In the genomic region with DNA sequence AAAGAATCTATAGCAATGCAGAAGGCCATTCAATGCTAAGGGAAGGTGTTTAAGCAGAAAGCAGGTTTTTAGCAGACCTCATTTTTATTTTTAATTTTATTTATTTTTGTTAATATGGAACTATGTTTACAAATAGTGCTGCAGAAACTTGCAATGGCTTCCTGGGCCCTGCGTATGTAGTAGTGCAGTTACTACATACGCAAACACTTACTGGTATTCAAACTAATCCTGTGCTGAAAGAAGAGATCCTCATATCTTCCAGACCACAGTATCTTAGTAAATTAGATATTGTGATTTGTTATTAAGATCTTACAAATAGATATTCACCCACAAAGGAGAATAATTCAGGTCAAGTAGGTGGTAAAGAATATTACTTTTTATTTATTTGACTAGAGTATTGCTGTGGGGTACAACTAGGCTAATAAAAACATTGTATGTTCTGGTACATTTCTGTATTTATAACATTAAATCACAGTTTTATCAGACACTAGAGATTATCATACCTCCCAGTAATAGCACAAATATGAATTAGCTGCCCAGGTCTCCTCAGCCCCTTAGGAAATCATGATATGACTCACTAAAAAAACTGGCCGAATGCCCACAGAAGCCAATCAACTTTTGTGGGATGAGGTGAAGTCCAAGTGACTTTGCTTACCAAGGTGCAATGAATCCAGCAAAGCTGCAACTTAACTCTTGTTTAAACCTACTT, we compare ENCODE assay signal across 12 cellular contexts. TPM values are rescaled to one million over a fixed set of nuclear protein-coding genes. Genes with fewer than 3 reads are reported as not detected.
DNase-seq lines count a peak whose midpoint lies in the region; ATAC-seq and TF ChIP-seq lines count a peak whose summit lies in the region.
"Had no signal": no experiment of that assay in that cellular context is flagged by ENCODE, and none has a peak within 500 bp of the region (broad histone marks: within the 10 kb centered on the region; RNA-seq: fewer than 3 reads in every experiment).

No MANE protein-coding gene starts in this region.

- peaks cover 36% of the 10 kb centered on the region for H3K4me1 Mint-ChIP-seq in MCF 10A (ENCODE audit: insufficient read depth, unreplicated experiment)

- H3K4me3 ChIP-seq in breast epithelium (no peak overlapping the region), adipocyte (ENCODE audit: low read length) (no peak overlapping the region)
- H3K4me3 ChIP-seq: lower lobe of right lung, sigmoid colon had no signal

- no peaks in the 10 kb centered on the region for H3K27me3 Mint-ChIP-seq in MCF 10A (ENCODE audit: insufficient read depth, unreplicated experiment)

- ATAC-seq in HG03045 (IDR thresholded peaks at IDR 0.05; ENCODE audit: unreplicated experiment) (no peak), HG02884 (IDR thresholded peaks at IDR 0.05; ENCODE audit: unreplicated experiment) (no peak)
- ATAC-seq: activated naive CD4-positive, alpha-beta T cell treated with anti-CD3 and anti-CD28 coated beads, Interleukin-2, amount 50 U/mL, for 72 hours had no signal

- no peak overlapping the region for H3K9ac ChIP-seq in adipocyte (ENCODE audit: low read length)

- peaks cover 6% of the 10 kb centered on the region for H3K36me3 Mint-ChIP-seq in MCF 10A (ENCODE audit: insufficient read depth, unreplicated experiment)
- H3K36me3 Mint-ChIP-seq: activated naive CD4-positive, alpha-beta T cell treated with anti-CD3 and anti-CD28 coated beads, Interleukin-2, amount 50 U/mL, for 72 hours had no signal

- DNase-seq in MCF 10A (ENCODE audit: unreplicated experiment), result peak; percentile 96
- DNase-seq in breast epithelium (ENCODE audit: low spot score in 2 of 2), result no peak
- DNase-seq in adipocyte (ENCODE audit: low read depth), result peak; percentile 78
- DNase-seq in iris pigment epithelial cell (ENCODE audit: low read depth), result peak; percentile 92
- DNase-seq in ureter (ENCODE audit: low spot score), result peak; percentile 48
- no peak for DNase-seq in DMS153 treated with DMSO at 0.1 percent for 48 hours (lab: John Stamatoyannopoulos, UW; ENCODE audit: unreplicated experiment)
- DNase-seq: lower lobe of right lung, NCI-H2107, sigmoid colon had no signal

- H3K27ac Mint-ChIP-seq in MCF 10A (ENCODE audit: low read depth, unreplicated experiment), result no peak overlapping the region
- H3K27ac Mint-ChIP-seq: activated naive CD4-positive, alpha-beta T cell treated with anti-CD3 and anti-CD28 coated beads, Interleukin-2, amount 50 U/mL, for 72 hours had no signal

- TF ChIP-seq POLR2A in breast epithelium (IDR thresholded peaks at IDR 0.05), result no peak

- intact Hi-C loops in MCF 10A (cut with micrococcal nuclease) (no loop called here), breast epithelium (cut with DNase I; ENCODE audit: low total_unique reads) (no loop called here)

- H3K4me1 ChIP-seq in breast epithelium (peaks cover 0 to 8% of the 10 kb centered on the region in 2 donors), adipocyte (ENCODE audit: control insufficient read depth, insufficient read depth, low read length) (peaks cover 50% of the 10 kb centered on the region)
- H3K4me1 ChIP-seq: lower lobe of right lung had no signal

- no peak overlapping the region for H3K4me3 Mint-ChIP-seq in MCF 10A (ENCODE audit: unreplicated experiment)

- H3K27me3 ChIP-seq in breast epithelium (no peaks in the 10 kb centered on the region), adipocyte (replicated peaks; ENCODE audit: control insufficient read depth, insufficient read depth, low read length) (no peaks in the 10 kb centered on the region)
- H3K27me3 ChIP-seq: sigmoid colon had no signal

- no peak overlapping the region for H3K27ac ChIP-seq in breast epithelium
- H3K27ac ChIP-seq: lower lobe of right lung, sigmoid colon had no signal

- BruUV-seq in MCF 10A (replicated peaks; lab: Mats Ljungman, UMichigan), result no TSS peak

- no peak for TF ChIP-seq CTCF in MCF 10A (IDR thresholded peaks at IDR 0.05; ENCODE audit: unreplicated experiment)
- no peak for TF ChIP-seq CTCF in breast epithelium (IDR thresholded peaks at IDR 0.05)

- POLR2A ChIA-PET in MCF 10A (lab: Yijun Ruan, JAX), result interaction anchor here (0.6 to 4.6 kb wide), 8 partner anchors 14 to 664 kb away, joined by 3 to 52 read pairs (median 4); no protein-coding TSS in a partner anchor

- H3K36me3 ChIP-seq in breast epithelium, result no peaks in the 10 kb centered on the region
- no peaks in the 10 kb centered on the region for H3K36me3 ChIP-seq in adipocyte (ENCODE audit: control insufficient read depth, insufficient read depth, low read length, severe bottlenecking)
- H3K36me3 ChIP-seq: lower lobe of right lung, sigmoid colon had no signal

- CTCF ChIA-PET in MCF 10A (lab: Yijun Ruan, JAX), result no interaction called here

- no peaks in the 10 kb centered on the region for H3K9me3 Mint-ChIP-seq in MCF 10A (ENCODE audit: unreplicated experiment)
- H3K9me3 Mint-ChIP-seq: activated naive CD4-positive, alpha-beta T cell treated with anti-CD3 and anti-CD28 coated beads, Interleukin-2, amount 50 U/mL, for 72 hours had no signal

- H3K9me3 ChIP-seq in breast epithelium, result no peaks in the 10 kb centered on the region
- H3K9me3 ChIP-seq in adipocyte (ENCODE audit: control insufficient read depth, low read length), result no peaks in the 10 kb centered on the region
- H3K9me3 ChIP-seq: lower lobe of right lung, sigmoid colon had no signal

RNA-seq across cellular contexts. Expression of gene RNLS, which starts 57.6 kb away (rescaled TPM):
- total RNA-seq in MCF 10A (2022) (not detected in 2 replicates), breast epithelium (10 to 100 TPM; 27.9 to 32.1 (median 29.1) TPM), ureter (20.8 TPM)

Comparison
In these comparisons a context has a peak if more than half of its experiments do, and no peak if none do; other contexts are left out.
1. DNase-seq: peak in MCF 10A (single experiment), adipocyte (single experiment), iris pigment epithelial cell (single experiment) and ureter (single experiment); none in breast epithelium (0 of 2) and DMS153 treated with DMSO at 0.1 percent for 48 hours (single experiment).
2. RNA of gene RNLS, which starts 57.6 kb away (total RNA-seq): 27.9 to 32.1 TPM in breast epithelium and 20.8 TPM in ureter (single experiment); not detected in MCF 10A; every median in the first group is over 10 times any median in the second.